Comparison of ENCODE assay signal across 8 cellular contexts in the genomic region with DNA sequence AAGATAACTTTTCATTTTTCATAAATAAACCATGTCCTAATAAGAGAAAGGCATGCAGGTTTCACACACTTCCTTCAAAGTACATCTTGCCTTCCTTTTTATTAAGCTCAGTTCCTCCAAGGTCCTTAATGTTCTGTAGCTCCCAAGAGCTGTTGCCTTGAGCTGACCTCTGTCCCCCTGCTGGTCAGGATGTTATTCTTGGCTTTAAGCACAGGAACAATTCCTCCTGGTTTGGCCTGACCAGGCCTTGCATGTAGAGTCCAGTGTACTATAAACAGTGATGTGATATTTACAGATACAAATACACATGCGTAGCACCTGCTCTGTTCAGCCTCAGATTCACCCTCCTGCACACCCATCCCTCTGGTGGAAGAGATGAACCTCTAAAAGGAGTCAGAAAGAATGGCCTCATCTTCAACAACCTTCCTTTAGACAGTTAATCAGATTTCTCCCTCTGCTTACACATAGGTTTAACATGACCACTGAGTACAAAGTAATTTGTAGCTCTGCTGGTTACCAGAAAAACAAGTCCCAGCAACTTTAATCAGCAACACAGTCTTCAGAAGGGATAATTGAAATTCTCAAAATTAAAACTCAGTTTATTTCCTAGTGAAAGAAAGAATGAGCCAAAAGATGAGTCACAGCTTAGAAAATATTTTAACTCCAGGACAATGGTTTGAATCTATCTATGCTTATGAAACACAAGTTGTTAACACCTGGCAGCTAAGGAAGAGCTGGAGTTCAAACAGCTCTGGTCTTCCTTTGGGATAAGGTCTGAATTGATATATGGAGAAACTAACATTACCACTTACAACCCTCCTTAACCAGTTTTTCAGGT. TPM values are rescaled to one million over a fixed set of nuclear protein-coding genes. Genes with fewer than 3 reads are reported as not detected.
A peak's percentile ranks its signal among the peaks of the same experiment; 100 is the strongest.
DNase-seq lines count a peak whose midpoint lies in the region; ATAC-seq and TF ChIP-seq lines count a peak whose summit lies in the region.

No MANE protein-coding gene starts in this region.

- no peak for ATAC-seq in HG03442 (IDR thresholded peaks at IDR 0.05; ENCODE audit: unreplicated experiment)
- no peak for ATAC-seq in GM19351 (IDR thresholded peaks at IDR 0.05; ENCODE audit: unreplicated experiment)

- H3K36me3 Mint-ChIP-seq in neural crest cell (ENCODE audit: low read depth), result peaks cover 4% of the 10 kb centered on the region

- DNase-seq in SIG-M5 treated with dmso at 0.1 percent for 504 hours (lab: John Stamatoyannopoulos, UW; ENCODE audit: unreplicated experiment), result peak; percentile 23
- DNase-seq in SIG-M5 (lab: John Stamatoyannopoulos, UW), result no peak
- DNase-seq in SHP77 treated with DMSO at 0.1 percent for 48 hours (lab: John Stamatoyannopoulos, UW), result peak; percentile 26
- peak; percentile 64 to 92 for DNase-seq in fibroblast of lung (ENCODE audit: low read depth in 2 of 2)
- peak; percentile 45 for DNase-seq in neural crest cell (ENCODE audit: low read depth, low spot score)
- no peak for DNase-seq in T-helper 1 cell

- peak overlapping the region; percentile 17 for H3K27ac ChIP-seq in fibroblast of lung (ENCODE audit: insufficient read depth, low read length)

- H4K20me1 ChIP-seq in fibroblast of lung (ENCODE audit: control insufficient read depth, extremely low read depth, insufficient read depth, low read length), result no peaks in the 10 kb centered on the region

- TF ChIP-seq CTCF in fibroblast of lung (conservative IDR thresholded peaks at IDR 0.05 in 1 of 2, IDR thresholded peaks at IDR 0.05 in 1 of 2; ENCODE audit: low read depth in 1 of 2, low read length in 2 of 2) (peak; percentile 34 to 45), neural crest cell (conservative IDR thresholded peaks at IDR 0.05) (peak; percentile 67)

- H3K4me3 ChIP-seq in fibroblast of lung (replicated peaks in 1 of 4; ENCODE audit: control extremely low read depth in 1 of 4, insufficient read depth in 1 of 4, low read depth in 3 of 4, low read length in 4 of 4), result no peak overlapping the region

- no peaks in the 10 kb centered on the region for H3K27me3 Mint-ChIP-seq in neural crest cell (ENCODE audit: low read depth)

- peaks cover 6% of the 10 kb centered on the region for H3K4me1 ChIP-seq in fibroblast of lung (ENCODE audit: control insufficient read depth, extremely low read depth, insufficient read depth, low read length)

- no peak overlapping the region for H3K27ac Mint-ChIP-seq in neural crest cell (ENCODE audit: unreplicated experiment)

- no peaks in the 10 kb centered on the region for H3K27me3 ChIP-seq in fibroblast of lung (ENCODE audit: control insufficient read depth, insufficient read depth, low read length)

- H3K4me1 Mint-ChIP-seq in neural crest cell, result peaks cover 23% of the 10 kb centered on the region

- no peaks in the 10 kb centered on the region for H3K9me3 Mint-ChIP-seq in neural crest cell

- no peaks in the 10 kb centered on the region for H3K9me3 ChIP-seq in fibroblast of lung (ENCODE audit: control insufficient read depth, insufficient read depth, low read depth, low read length)

- peak overlapping the region; percentile 46 for H3K4me2 ChIP-seq in fibroblast of lung (ENCODE audit: extremely low read depth, insufficient read depth, low read length)

- no peaks in the 10 kb centered on the region for H3K36me3 ChIP-seq in fibroblast of lung (ENCODE audit: control insufficient read depth, insufficient read depth, low read length)

- H3K9ac ChIP-seq in fibroblast of lung (ENCODE audit: insufficient read depth, low read length), result no peak overlapping the region

- peaks cover 18% of the 10 kb centered on the region for H3K79me2 ChIP-seq in fibroblast of lung (ENCODE audit: control insufficient read depth, insufficient read depth, low read length)

- no peak overlapping the region for H3K4me3 Mint-ChIP-seq in neural crest cell

- no peak overlapping the region for H2AFZ ChIP-seq in fibroblast of lung (ENCODE audit: low read length)

RNA-seq across cellular contexts. Expression of gene PTPN9, which starts 46.5 kb away (rescaled TPM):
- total RNA-seq in fibroblast of lung (14.6 and 20.6 TPM in 2 replicates), neural crest cell (41.1 and 42.0 TPM in 2 replicates)
- polyA plus RNA-seq in fibroblast of lung, result 41.6 and 54.1 TPM in 2 replicates
- polyA plus RNA-seq in fibroblast of lung (2012), result 25.0 and 25.7 TPM in 2 replicates
- 76.8 and 126 TPM in 2 replicates for polyA minus RNA-seq in fibroblast of lung (ENCODE audit: low replicate concordance)

Comparison
In these comparisons a context has a peak if more than half of its experiments do, and no peak if none do; other contexts are left out.
1. DNase-seq: peak in SIG-M5 treated with dmso at 0.1 percent for 504 hours (single experiment), SHP77 treated with DMSO at 0.1 percent for 48 hours (single experiment), fibroblast of lung (2 of 2) and neural crest cell (single experiment); none in SIG-M5 (single experiment) and T-helper 1 cell (0 of 5).